8 cellular contexts compared by ENCODE assay signal in genomic region chr17:44794699-44795413, GRCh38. TPM values are rescaled to one million over a fixed set of nuclear protein-coding genes. Genes with fewer than 3 reads are reported as not detected.
A peak's percentile ranks its signal among the peaks of the same experiment; 100 is the strongest.
DNase-seq lines count a peak whose midpoint lies in the region; ATAC-seq and TF ChIP-seq lines count a peak whose summit lies in the region.

No MANE protein-coding gene starts in this region.

- peak overlapping the region; percentile 44 to 94 for H3K18ac ChIP-seq in mesenchymal stem cell (ENCODE audit: low read depth in 1 of 2, low read length in 2 of 2)

- H4K8ac ChIP-seq in mesenchymal stem cell (ENCODE audit: low read length), result peak overlapping the region; percentile 90

- H3K23ac ChIP-seq in mesenchymal stem cell (ENCODE audit: low read length in 2 of 2), result no peak overlapping the region

- peak overlapping the region; percentile 59 for H3K27ac ChIP-seq in A673 (ENCODE audit: low read depth, low read length, poor library complexity, severe bottlenecking)
- peak overlapping the region; percentile 80 for H3K27ac ChIP-seq in mesenchymal stem cell (ENCODE audit: low read length, poor library complexity, severe bottlenecking)

- 19% methylated on average over 12 of the region's 14 CpGs for WGBS in mesenchymal stem cell

- H3K4ac ChIP-seq in mesenchymal stem cell (ENCODE audit: low read depth in 1 of 2, low read length in 2 of 2), result peak overlapping the region; percentile 2 to 97

- H3K9ac ChIP-seq in mesenchymal stem cell (ENCODE audit: low read length), result peak overlapping the region; percentile 16

- H3K4me3 ChIP-seq in A673 (ENCODE audit: low read depth, low read length, poor library complexity, severe bottlenecking) (no peak overlapping the region), cardiac fibroblast (replicated peaks in 1 of 2; ENCODE audit: low read depth in 2 of 2, low read length in 2 of 2) (no peak overlapping the region), mesenchymal stem cell (ENCODE audit: insufficient read depth in 1 of 2, low read depth in 1 of 2, low read length in 2 of 2) (no peak overlapping the region)

- no peak overlapping the region for H2AK5ac ChIP-seq in mesenchymal stem cell (ENCODE audit: low read length, severe bottlenecking)

- peak overlapping the region; percentile 4 to 100 for H2BK12ac ChIP-seq in mesenchymal stem cell (ENCODE audit: low read length in 2 of 2)

- intact Hi-C loops in A673 (cut with micrococcal nuclease; ENCODE audit: unreplicated experiment), result no loop called here

- H2BK5ac ChIP-seq in mesenchymal stem cell (ENCODE audit: low read depth, low read length, poor library complexity, severe bottlenecking), result peak overlapping the region; percentile 31

- H3K9me3 ChIP-seq in A673 (ENCODE audit: low read depth, low read length, poor library complexity, severe bottlenecking) (no peaks in the 10 kb centered on the region), mesenchymal stem cell (ENCODE audit: control insufficient read depth, low read length) (no peaks in the 10 kb centered on the region)

- ATAC-seq in HG03025 (IDR thresholded peaks at IDR 0.05; ENCODE audit: low FRiP score, unreplicated experiment), result no peak

- no peak for TF ChIP-seq CTCF in A673 (conservative IDR thresholded peaks at IDR 0.05; ENCODE audit: low read depth, low read length)
- no peak for TF ChIP-seq CTCF in cardiac fibroblast (IDR thresholded peaks at IDR 0.05; ENCODE audit: low read depth, low read length)

- DNase-seq in A673 (ENCODE audit: low spot score) (peak; percentile 68), LoVo (ENCODE audit: low spot score) (peak; percentile 7), cardiac fibroblast (ENCODE audit: low read depth in 2 of 2) (peak; percentile 71 to 97), mesenchymal stem cell (peak; percentile 99), medulla oblongata (ENCODE audit: extremely low spot score) (no peak), RPMI8226 (no peak)
- DNase-seq in stimulated activated naive CD4-positive, alpha-beta T cell treated with Interleukin-2 at 50 U/mL for 16 hours (lab: John Stamatoyannopoulos, UW), result no peak

- peak overlapping the region; percentile 93 for H4K91ac ChIP-seq in mesenchymal stem cell (ENCODE audit: low read length)

- CTCF ChIA-PET in A673 (lab: Charles Lee), result no interaction called here

- peak overlapping the region; percentile 93 for H2BK15ac ChIP-seq in mesenchymal stem cell (ENCODE audit: low read depth, poor library complexity, severe bottlenecking)

- H3K79me1 ChIP-seq in mesenchymal stem cell (replicated peaks; ENCODE audit: low read length, poor library complexity, severe bottlenecking), result peaks cover 7% of the 10 kb centered on the region

- POLR2A ChIA-PET in A673 (lab: Charles Lee; ENCODE audit: low non-redundant PET), result no interaction called here

- H3K4me1 ChIP-seq in A673 (ENCODE audit: insufficient read depth, low read length, poor library complexity, severe bottlenecking), result no peaks in the 10 kb centered on the region
- H3K4me1 ChIP-seq in mesenchymal stem cell (ENCODE audit: control insufficient read depth, insufficient read depth, low read depth, low read length), result peaks cover 22% of the 10 kb centered on the region

- peak overlapping the region; percentile 79 for H2BK120ac ChIP-seq in mesenchymal stem cell (ENCODE audit: low read depth, low read length)

- H3K14ac ChIP-seq in mesenchymal stem cell (ENCODE audit: low read length in 2 of 2), result no peak overlapping the region

- H2AFZ ChIP-seq in mesenchymal stem cell (ENCODE audit: low read depth, low read length), result no peak overlapping the region

- H3K36me3 ChIP-seq in A673 (ENCODE audit: insufficient read depth, low read length, poor library complexity, severe bottlenecking) (no peaks in the 10 kb centered on the region), mesenchymal stem cell (ENCODE audit: control insufficient read depth in 1 of 2, insufficient read depth in 2 of 2, low read depth in 1 of 2, low read length in 2 of 2) (peaks cover 3 to 20% of the 10 kb centered on the region in 2 experiments)

- no peak overlapping the region for H3K4me2 ChIP-seq in mesenchymal stem cell (ENCODE audit: low read length, poor library complexity, severe bottlenecking)

- BruUV-seq in A673 (replicated peaks; lab: Mats Ljungman, UMichigan), result no TSS peak

- H3K27me3 ChIP-seq in A673 (replicated peaks; ENCODE audit: insufficient read depth, low read depth, low read length, poor library complexity) (no peaks in the 10 kb centered on the region), mesenchymal stem cell (ENCODE audit: control insufficient read depth in 1 of 2, insufficient read depth in 1 of 2, low read length in 2 of 2) (no peaks in the 10 kb centered on the region)

RNA-seq across cellular contexts. Expression of gene GJC1, which starts 35.2 kb away (rescaled TPM):
- total RNA-seq in A673 (2021), result 31.6 and 39.0 TPM in 2 replicates
- 18.0 TPM for polyA plus RNA-seq in mesenchymal stem cell (2013, experiment 1 of 2)
- 18.6 TPM for polyA plus RNA-seq in mesenchymal stem cell (2013, experiment 2 of 2)

RNA-seq across cellular contexts. Expression of gene ADAM11, which starts 36.1 kb away (rescaled TPM):
- 0.17 and 0.59 TPM in 2 replicates for total RNA-seq in A673 (2021)
- polyA plus RNA-seq in mesenchymal stem cell (2013, experiment 1 of 2), result 0.30 TPM
- 0.26 TPM for polyA plus RNA-seq in mesenchymal stem cell (2013, experiment 2 of 2)

RNA-seq across cellular contexts. Expression of gene HIGD1B, which starts 52.8 kb away (rescaled TPM):
- not detected in 2 replicates for total RNA-seq in A673 (2021)
- not detected for polyA plus RNA-seq in mesenchymal stem cell (2013, experiment 1 of 2)
- polyA plus RNA-seq in mesenchymal stem cell (2013, experiment 2 of 2), result not detected

Comparison
In these comparisons a context has a peak if more than half of its experiments do, and no peak if none do; other contexts are left out.
1. DNase-seq: peak in A673 (single experiment), LoVo (single experiment), cardiac fibroblast (2 of 2) and mesenchymal stem cell (single experiment); none in stimulated activated naive CD4-positive, alpha-beta T cell treated with Interleukin-2 at 50 U/mL for 16 hours (single experiment), medulla oblongata (single experiment) and RPMI8226 (single experiment).